In genomic region chr12:31594681-31595080, GRCh38 we compare ENCODE assay signal across 30 cellular contexts. TPM values are rescaled to one million over a fixed set of nuclear protein-coding genes. Genes with fewer than 3 reads are reported as not detected.
DNase-seq lines count a peak whose midpoint lies in the region; ATAC-seq, FAIRE-seq and TF ChIP-seq lines count a peak whose summit lies in the region.
"Had no signal": no experiment of that assay in that cellular context is flagged by ENCODE, and none has a peak within 500 bp of the region (broad histone marks: within the 10 kb centered on the region; RNA-seq: fewer than 3 reads in every experiment).

No MANE protein-coding gene starts in this region.

- WGBS in smooth muscle cell (ENCODE audit: low lambda C conversion rate) = 8% methylated on average over 5 of the region's 5 CpGs

- H3K27ac Mint-ChIP-seq in chondrocyte (ENCODE audit: unreplicated experiment) = no peak overlapping the region
- H3K27ac Mint-ChIP-seq: activated CD4-positive, alpha-beta T cell treated with anti-CD3 and anti-CD28 coated beads for 36 hours; H9; memory B cell; natural killer cell; T-helper 1 cell treated with Interleukin-12 subunit alpha and Interleukin-12 subunit beta and Interleukin-4 antibody, amounts not matched to agents 30 μg/mL and 1 μg/mL, for 36 hours had no signal

- ATAC-seq in HG02610 (IDR thresholded peaks at IDR 0.05; ENCODE audit: unreplicated experiment) = no peak
- ATAC-seq: activated CD4-positive, alpha-beta T cell treated with anti-CD3 and anti-CD28 coated beads for 36 hours; GM12878; HepG2; left cardiac atrium; natural killer cell; right cardiac atrium had no signal

- no peak overlapping the region for H2AFZ ChIP-seq in smooth muscle cell (ENCODE audit: low read depth)

- no peaks in the 10 kb centered on the region for H3F3A ChIP-seq in smooth muscle cell (ENCODE audit: low read depth)

- no peak overlapping the region for H3K27ac ChIP-seq in smooth muscle cell (ENCODE audit: low read depth)
- H3K27ac ChIP-seq: HL-60, ovary, testis, vagina had no signal

- TF ChIP-seq CTCF in smooth muscle cell (IDR thresholded peaks at IDR 0.05; ENCODE audit: borderline replicate concordance, insufficient read depth, poor library complexity, severe bottlenecking) (no peak), chondrocyte (IDR thresholded peaks at IDR 0.05) (no peak)

- FAIRE-seq in TTC549 (lab: Jason Lieb, UNC) = peak; percentile 72
- FAIRE-seq: GM12878, HepG2 had no signal

- peak overlapping the region; percentile 17 for H3K4me2 ChIP-seq in smooth muscle cell

- H3K36me3 Mint-ChIP-seq in chondrocyte (ENCODE audit: low read depth) = no peaks in the 10 kb centered on the region
- H3K36me3 Mint-ChIP-seq: memory B cell, natural killer cell had no signal

- H3K4me1 Mint-ChIP-seq in chondrocyte (ENCODE audit: low read depth) = peaks cover 7% of the 10 kb centered on the region

- no peaks in the 10 kb centered on the region for H4K20me1 ChIP-seq in smooth muscle cell (ENCODE audit: low read depth)

- H3K9me3 Mint-ChIP-seq in chondrocyte (ENCODE audit: low read depth) = no peaks in the 10 kb centered on the region
- H3K9me3 Mint-ChIP-seq: H9; memory B cell; natural killer cell; T-helper 1 cell treated with Interleukin-12 subunit alpha and Interleukin-12 subunit beta and Interleukin-4 antibody, amounts not matched to agents 30 μg/mL and 1 μg/mL, for 36 hours had no signal

- H3K9ac ChIP-seq in smooth muscle cell (ENCODE audit: low read depth) = no peak overlapping the region

- DNase-seq in EL (peak; percentile 61), kidney glomerular epithelial cell (lab: John Stamatoyannopoulos, UW) (peak; percentile 45), smooth muscle cell (lab: John Stamatoyannopoulos, UW; ENCODE audit: unreplicated experiment) (no peak), chondrocyte (ENCODE audit: low spot score) (no peak), amygdala (lab: John Stamatoyannopoulos, UW) (no peak)
- DNase-seq: activated CD4-positive, alpha-beta T cell treated with anti-CD3 and anti-CD28 coated beads for 36 hours; activated naive CD4-positive, alpha-beta T cell treated with Interleukin-2 at 50 U/mL for 16 hours; activated T-cell treated with anti-CD3 and anti-CD28 coated beads, Interleukin-2, amount 50 U/mL, for 48 hours; amniotic stem cell; central memory CD4-positive, alpha-beta T cell; H9; left cardiac atrium; natural killer cell; NCI-H1092; NCI-H2029; NCI-H69; ovary; right cardiac atrium; stimulated activated CD4-positive, alpha-beta T cell treated with anti-CD3 and anti-CD28 coated beads, Interleukin-12 subunit alpha, Interleukin-12 subunit beta, amount 100 ng/mL, for 4 hours; stimulated activated CD4-positive, alpha-beta T cell treated with anti-CD3 and anti-CD28 coated beads, Interleukin-4, amount 100 ng/mL, for 4 hours; stimulated activated naive CD4-positive, alpha-beta T cell treated with Interleukin-2 at 50 U/mL for 16 hours; testis had no signal

- H3K27me3 Mint-ChIP-seq in chondrocyte (ENCODE audit: low read depth) = no peaks in the 10 kb centered on the region
- H3K27me3 Mint-ChIP-seq: memory B cell had no signal

- H3K9me3 ChIP-seq in smooth muscle cell (replicated peaks; ENCODE audit: low read depth) = no peaks in the 10 kb centered on the region
- H3K9me3 ChIP-seq: ovary, testis, vagina had no signal

- peaks cover 2% of the 10 kb centered on the region for H3K4me1 ChIP-seq in smooth muscle cell (ENCODE audit: low read depth)
- H3K4me1 ChIP-seq: vagina had no signal

- no peak overlapping the region for H3K4me3 Mint-ChIP-seq in chondrocyte (ENCODE audit: unreplicated experiment)
- H3K4me3 Mint-ChIP-seq: activated CD4-positive, alpha-beta T cell treated with anti-CD3 and anti-CD28 coated beads for 36 hours; H9; memory B cell; natural killer cell; T-helper 1 cell treated with Interleukin-12 subunit alpha and Interleukin-12 subunit beta and Interleukin-4 antibody, amounts not matched to agents 30 μg/mL and 1 μg/mL, for 36 hours had no signal

- H3K79me2 ChIP-seq in smooth muscle cell (ENCODE audit: low read depth) = no peaks in the 10 kb centered on the region

- H3K27me3 ChIP-seq in smooth muscle cell (ENCODE audit: low read depth) = no peaks in the 10 kb centered on the region
- H3K27me3 ChIP-seq: ovary, testis, vagina had no signal

- no peaks in the 10 kb centered on the region for H3K36me3 ChIP-seq in smooth muscle cell (ENCODE audit: low read depth)
- H3K36me3 ChIP-seq: ovary, vagina had no signal

- no peak overlapping the region for H3K4me3 ChIP-seq in smooth muscle cell
- H3K4me3 ChIP-seq: GM12878, ovary, testis, vagina had no signal

RNA-seq across cellular contexts. Expression of gene DENND5B, which starts 3.7 kb away (rescaled TPM):
- total RNA-seq in smooth muscle cell (12.7 and 21.5 TPM in 2 replicates), chondrocyte (12.5 to 22.2 TPM (median 14.1 TPM) in 3 replicates)
- 11.5 and 12.3 TPM in 2 replicates for polyA plus RNA-seq in smooth muscle cell

Comparison
In these comparisons a context has a peak if more than half of its experiments do, and no peak if none do; other contexts are left out.
1. DNase-seq: peak in EL (single experiment) and kidney glomerular epithelial cell (single experiment); none in smooth muscle cell (single experiment), chondrocyte (single experiment) and amygdala (0 of 56).